In genomic region chr5:154059039-154059430, GRCh38 we compare ENCODE assay signal across 14 cellular contexts. TPM values are rescaled to one million over a fixed set of nuclear protein-coding genes. Genes with fewer than 3 reads are reported as not detected.
A peak's percentile ranks its signal among the peaks of the same experiment; 100 is the strongest.
DNase-seq lines count a peak whose midpoint lies in the region; ATAC-seq and TF ChIP-seq lines count a peak whose summit lies in the region.
"Had no signal": no experiment of that assay in that cellular context is flagged by ENCODE, and none has a peak within 500 bp of the region (broad histone marks: within the 10 kb centered on the region; RNA-seq: fewer than 3 reads in every experiment).

No MANE protein-coding gene starts in this region.

- peaks cover 13% of the 10 kb centered on the region for H4K20me1 ChIP-seq in hepatocyte (ENCODE audit: insufficient read depth, poor library complexity, severe bottlenecking)

- H3K9me2 ChIP-seq in hepatocyte (replicated peaks; ENCODE audit: insufficient read depth): no peaks in the 10 kb centered on the region

- H3K4me2 ChIP-seq in hepatocyte: no peak overlapping the region

- no peak for DNase-seq in activated CD8-positive, alpha-beta T cell treated with anti-CD3 and anti-CD28 coated beads, Interleukin-2, amount 10 ng/mL, durations not matched to agents 7 days and 5 days
- no peak for DNase-seq in hepatocyte (ENCODE audit: low spot score)
- no peak for DNase-seq in RWPE1 (ENCODE audit: low spot score)
- DNase-seq in C1 segment of cervical spinal cord (lab: John Stamatoyannopoulos, UW): no peak
- DNase-seq in effector memory CD4-positive, alpha-beta T cell: no peak
- DNase-seq: activated naive CD4-positive, alpha-beta T cell treated with anti-CD3 and anti-CD28 coated beads, Interleukin-2, amount 10 ng/mL, durations not matched to agents 7 days and 5 days; effector CD4-positive, alpha-beta T cell; GM23248; stimulated activated CD4-positive, alpha-beta T cell treated with anti-CD3 and anti-CD28 coated beads, Interleukin-2, amount 100 ng/mL, for 24 hours; trophoblast cell had no signal

- POLR2A ChIA-PET in activated CD8-positive, alpha-beta T cell treated with anti-CD3 and anti-CD28 coated beads, Interleukin-2, amount 10 ng/mL, durations not matched to agents 7 days and 5 days (lab: Charles Lee): interaction anchor here (3.0 kb wide), 1 partner anchor 21 kb away, joined by 16 read pairs; the partner anchor contains the start of genes FAM114A2 and MFAP3
- POLR2A ChIA-PET in RWPE1 (lab: Yijun Ruan, JAX; ENCODE audit: low non-redundant PET): no interaction called here

- H2AFZ ChIP-seq in hepatocyte: no peak overlapping the region
- H2AFZ ChIP-seq: GM23248 had no signal

- CTCF ChIA-PET in activated CD8-positive, alpha-beta T cell treated with anti-CD3 and anti-CD28 coated beads, Interleukin-2, amount 10 ng/mL, durations not matched to agents 7 days and 5 days (lab: Charles Lee): interaction anchor here (0.9 to 5.4 kb wide), 8 partner anchors 10 to 178 kb away, joined by 4 to 39 read pairs (median 6); no protein-coding TSS in a partner anchor
- CTCF ChIA-PET in RWPE1 (lab: Yijun Ruan, JAX): interaction anchor here (2.3 kb wide), 1 partner anchor 13 kb away, joined by 16 read pairs; no protein-coding TSS in a partner anchor

- H3K27ac ChIP-seq in hepatocyte (no peak overlapping the region), RWPE1 (no peak overlapping the region)
- H3K27ac ChIP-seq in effector memory CD4-positive, alpha-beta T cell (ENCODE audit: insufficient read depth, low read length, poor library complexity, severe bottlenecking): no peak overlapping the region
- H3K27ac ChIP-seq: GM23248 had no signal

- no peaks in the 10 kb centered on the region for H3K9me3 ChIP-seq in hepatocyte (ENCODE audit: low read depth)
- no peaks in the 10 kb centered on the region for H3K9me3 ChIP-seq in effector memory CD4-positive, alpha-beta T cell (ENCODE audit: control insufficient read depth, low read length)

- H3K4me1 ChIP-seq in hepatocyte (ENCODE audit: insufficient read depth): no peaks in the 10 kb centered on the region
- H3K4me1 ChIP-seq in effector memory CD4-positive, alpha-beta T cell (ENCODE audit: control insufficient read depth, insufficient read depth, low read length, poor library complexity, severe bottlenecking): no peaks in the 10 kb centered on the region

- H3K27ac Mint-ChIP-seq in activated CD8-positive, alpha-beta T cell treated with anti-CD3 and anti-CD28 coated beads, Interleukin-2, amount 10 ng/mL, durations not matched to agents 7 days and 5 days: peak overlapping the region; percentile 36
- H3K27ac Mint-ChIP-seq: activated naive CD4-positive, alpha-beta T cell treated with anti-CD3 and anti-CD28 coated beads, Interleukin-2, amount 10 ng/mL, durations not matched to agents 7 days and 5 days; nephron had no signal

- H3K36me3 Mint-ChIP-seq in activated CD8-positive, alpha-beta T cell treated with anti-CD3 and anti-CD28 coated beads, Interleukin-2, amount 10 ng/mL, durations not matched to agents 7 days and 5 days (ENCODE audit: low read depth): peaks cover 17% of the 10 kb centered on the region

- no peak overlapping the region for H3K4me3 ChIP-seq in hepatocyte
- H3K4me3 ChIP-seq in effector memory CD4-positive, alpha-beta T cell (ENCODE audit: insufficient read depth, low read depth, low read length, poor library complexity, severe bottlenecking): no peak overlapping the region
- H3K4me3 ChIP-seq: GM23248 had no signal

- WGBS in hepatocyte (ENCODE audit: low lambda C conversion rate, missing lambda C conversion rate): 49% methylated on average over 6 of the region's 6 CpGs

- H3K79me2 ChIP-seq in hepatocyte: peaks cover 3% of the 10 kb centered on the region

- ATAC-seq in GM18499 (IDR thresholded peaks at IDR 0.05; ENCODE audit: insufficient read depth, unreplicated experiment) (peak; percentile 43), GM21367 (IDR thresholded peaks at IDR 0.05; ENCODE audit: unreplicated experiment) (peak; percentile 62), HG03095 (IDR thresholded peaks at IDR 0.05; ENCODE audit: unreplicated experiment) (peak; percentile 72)
- ATAC-seq in activated CD8-positive, alpha-beta T cell treated with anti-CD3 and anti-CD28 coated beads, Interleukin-2, amount 10 ng/mL, durations not matched to agents 7 days and 5 days: peak; percentile 68

- H3K27me3 ChIP-seq in hepatocyte: no peaks in the 10 kb centered on the region
- H3K27me3 ChIP-seq in effector memory CD4-positive, alpha-beta T cell (replicated peaks; ENCODE audit: control insufficient read depth, insufficient read depth, low read length, poor library complexity, severe bottlenecking): no peaks in the 10 kb centered on the region

- no peaks in the 10 kb centered on the region for H3K27me3 Mint-ChIP-seq in activated CD8-positive, alpha-beta T cell treated with anti-CD3 and anti-CD28 coated beads, Interleukin-2, amount 10 ng/mL, durations not matched to agents 7 days and 5 days (ENCODE audit: low read depth)
- H3K27me3 Mint-ChIP-seq: activated naive CD4-positive, alpha-beta T cell treated with anti-CD3 and anti-CD28 coated beads, Interleukin-2, amount 10 ng/mL, durations not matched to agents 7 days and 5 days had no signal

- peaks cover 21% of the 10 kb centered on the region for H3K4me1 Mint-ChIP-seq in activated CD8-positive, alpha-beta T cell treated with anti-CD3 and anti-CD28 coated beads, Interleukin-2, amount 10 ng/mL, durations not matched to agents 7 days and 5 days (ENCODE audit: low read depth)

- TF ChIP-seq CTCF in hepatocyte (IDR thresholded peaks at IDR 0.05; ENCODE audit: poor library complexity) (no peak), RWPE1 (conservative IDR thresholded peaks at IDR 0.05; ENCODE audit: low read depth) (no peak)

- H3K9me3 Mint-ChIP-seq in activated CD8-positive, alpha-beta T cell treated with anti-CD3 and anti-CD28 coated beads, Interleukin-2, amount 10 ng/mL, durations not matched to agents 7 days and 5 days (ENCODE audit: insufficient read depth): no peaks in the 10 kb centered on the region
- H3K9me3 Mint-ChIP-seq: activated naive CD4-positive, alpha-beta T cell treated with anti-CD3 and anti-CD28 coated beads, Interleukin-2, amount 10 ng/mL, durations not matched to agents 7 days and 5 days; nephron had no signal

- H3K36me3 ChIP-seq in hepatocyte (replicated peaks; ENCODE audit: insufficient read depth, low read depth): no peaks in the 10 kb centered on the region
- no peaks in the 10 kb centered on the region for H3K36me3 ChIP-seq in effector memory CD4-positive, alpha-beta T cell (ENCODE audit: control insufficient read depth, insufficient read depth, low read length)

- no peak overlapping the region for H3K4me3 Mint-ChIP-seq in activated CD8-positive, alpha-beta T cell treated with anti-CD3 and anti-CD28 coated beads, Interleukin-2, amount 10 ng/mL, durations not matched to agents 7 days and 5 days
- H3K4me3 Mint-ChIP-seq: activated naive CD4-positive, alpha-beta T cell treated with anti-CD3 and anti-CD28 coated beads, Interleukin-2, amount 10 ng/mL, durations not matched to agents 7 days and 5 days; nephron had no signal

RNA-seq across cellular contexts. Expression of gene MFAP3, which starts 20.3 kb away (rescaled TPM):
- total RNA-seq in activated CD8-positive, alpha-beta T cell treated with anti-CD3 and anti-CD28 coated beads, Interleukin-2, amount 10 ng/mL, durations not matched to agents 7 days and 5 days: 10 to 100 TPM; 21.0 to 23.0 TPM
- total RNA-seq in hepatocyte: 65.4 and 82.2 TPM in 2 replicates
- 12.3 and 14.4 TPM in 2 replicates for polyA plus RNA-seq in hepatocyte

RNA-seq across cellular contexts. Expression of gene FAM114A2, which starts 20.3 kb away (rescaled TPM):
- 10 to 100 TPM; 17.8 to 23.1 TPM for total RNA-seq in activated CD8-positive, alpha-beta T cell treated with anti-CD3 and anti-CD28 coated beads, Interleukin-2, amount 10 ng/mL, durations not matched to agents 7 days and 5 days
- total RNA-seq in hepatocyte: 19.7 and 22.8 TPM in 2 replicates
- 12.0 and 13.0 TPM in 2 replicates for polyA plus RNA-seq in hepatocyte
